In genomic region chr20:54044156-54044555, GRCh38 we compare ENCODE assay signal across 8 cellular contexts. TPM values are rescaled to one million over a fixed set of nuclear protein-coding genes. Genes with fewer than 3 reads are reported as not detected.
DNase-seq lines count a peak whose midpoint lies in the region; ATAC-seq lines count a peak whose summit lies in the region.
"Had no signal": no experiment of that assay in that cellular context is flagged by ENCODE, and none has a peak within 500 bp of the region (broad histone marks: within the 10 kb centered on the region; RNA-seq: fewer than 3 reads in every experiment).

No MANE protein-coding gene starts in this region.

- H3K36me3 Mint-ChIP-seq in activated T-helper 2 cell treated with anti-CD3 and anti-CD28 coated beads, Interferon-gamma antibody, Interleukin-2, Interleukin-4, amounts not matched to agents 10 μg/mL and 5 μg/mL and 100 μg/mL, durations not matched to agents 14 hours and 24 hours and 36 hours (ENCODE audit: low read depth): no peaks in the 10 kb centered on the region

- no peaks in the 10 kb centered on the region for H3K27me3 Mint-ChIP-seq in activated T-helper 2 cell treated with anti-CD3 and anti-CD28 coated beads, Interferon-gamma antibody, Interleukin-2, Interleukin-4, amounts not matched to agents 10 μg/mL and 5 μg/mL and 100 μg/mL, durations not matched to agents 14 hours and 24 hours and 36 hours (ENCODE audit: low read depth)

- H3K4me3 Mint-ChIP-seq in activated T-helper 2 cell treated with anti-CD3 and anti-CD28 coated beads, Interferon-gamma antibody, Interleukin-2, Interleukin-4, amounts not matched to agents 10 μg/mL and 5 μg/mL and 100 μg/mL, durations not matched to agents 14 hours and 24 hours and 36 hours (ENCODE audit: low read depth): no peak overlapping the region

- no peak for DNase-seq in activated T-helper 2 cell treated with anti-CD3 and anti-CD28 coated beads, Interferon-gamma antibody, Interleukin-2, Interleukin-4, amounts not matched to agents 10 μg/mL and 5 μg/mL and 100 μg/mL, durations not matched to agents 14 hours and 24 hours and 36 hours (ENCODE audit: low spot score)
- peak; percentile 86 for DNase-seq in renal cortical epithelial cell (ENCODE audit: low read depth)
- DNase-seq in activated effector memory CD4-positive, alpha-beta T cell treated with anti-CD3 and anti-CD28 coated beads, Interleukin-2, amount 50 U/mL, for 16 hours: no peak
- DNase-seq in iPS-NIHi7 (ENCODE audit: extremely low spot score): no peak
- no peak for DNase-seq in effector CD8-positive, alpha-beta T cell (lab: John Stamatoyannopoulos, UW)
- DNase-seq: NCI-H2081 treated with DMSO at 0.1 percent for 48 hours had no signal

- H3K9me3 Mint-ChIP-seq in activated T-helper 2 cell treated with anti-CD3 and anti-CD28 coated beads, Interferon-gamma antibody, Interleukin-2, Interleukin-4, amounts not matched to agents 10 μg/mL and 5 μg/mL and 100 μg/mL, durations not matched to agents 14 hours and 24 hours and 36 hours: peaks cover 13% of the 10 kb centered on the region

- peaks cover 28% of the 10 kb centered on the region for H3K4me1 Mint-ChIP-seq in activated T-helper 2 cell treated with anti-CD3 and anti-CD28 coated beads, Interferon-gamma antibody, Interleukin-2, Interleukin-4, amounts not matched to agents 10 μg/mL and 5 μg/mL and 100 μg/mL, durations not matched to agents 14 hours and 24 hours and 36 hours (ENCODE audit: low read depth)

- ATAC-seq in GM19025 (IDR thresholded peaks at IDR 0.05; ENCODE audit: low read depth, unreplicated experiment): peak; percentile 63
- ATAC-seq in HG03039 (IDR thresholded peaks at IDR 0.05; ENCODE audit: unreplicated experiment): peak; percentile 85

- intact Hi-C loops in activated T-helper 2 cell treated with anti-CD3 and anti-CD28 coated beads, Interferon-gamma antibody, Interleukin-2, Interleukin-4, amounts not matched to agents 10 μg/mL and 5 μg/mL and 100 μg/mL, durations not matched to agents 14 hours and 24 hours and 36 hours (cut with micrococcal nuclease): loop anchor here (2.0 kb wide), 1 partner anchor 95 kb away; no protein-coding TSS in a partner anchor

- H3K27ac Mint-ChIP-seq in activated T-helper 2 cell treated with anti-CD3 and anti-CD28 coated beads, Interferon-gamma antibody, Interleukin-2, Interleukin-4, amounts not matched to agents 10 μg/mL and 5 μg/mL and 100 μg/mL, durations not matched to agents 14 hours and 24 hours and 36 hours: peak overlapping the region; percentile 78

RNA-seq across cellular contexts. Expression of gene BCAS1, which starts 26.2 kb away (rescaled TPM):
- not detected in 2 replicates for total RNA-seq in activated T-helper 2 cell treated with anti-CD3 and anti-CD28 coated beads, Interferon-gamma antibody, Interleukin-2, Interleukin-4, amounts not matched to agents 10 μg/mL and 5 μg/mL and 100 μg/mL, durations not matched to agents 14 hours and 24 hours and 36 hours
- total RNA-seq in renal cortical epithelial cell: 0.10 and 0.17 TPM in 2 replicates
